20 cellular contexts compared by ENCODE assay signal in the genomic region with DNA sequence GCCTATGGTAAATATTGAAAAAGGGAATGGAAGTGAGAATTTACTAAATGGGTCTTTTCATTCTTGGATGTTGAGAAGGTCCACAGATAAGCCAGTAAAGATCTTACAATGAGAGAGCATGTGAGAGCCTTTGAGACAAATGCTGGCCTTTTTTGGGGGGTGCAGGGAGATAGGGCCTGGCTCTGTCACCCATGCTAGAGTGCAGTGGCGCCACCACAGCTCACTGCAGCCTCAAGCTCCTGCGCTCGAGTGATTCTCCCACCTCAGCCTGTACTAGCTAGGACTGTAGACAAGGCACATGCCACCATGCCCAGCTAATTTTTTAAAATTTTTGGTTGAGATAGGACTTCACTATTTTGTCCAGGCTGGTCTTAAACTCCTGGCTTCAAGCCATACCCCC.
A peak's percentile ranks its signal among the peaks of the same experiment; 100 is the strongest.
DNase-seq lines count a peak whose midpoint lies in the region; ATAC-seq and TF ChIP-seq lines count a peak whose summit lies in the region.
"Had no signal": no experiment of that assay in that cellular context is flagged by ENCODE, and none has a peak within 500 bp of the region (broad histone marks: within the 10 kb centered on the region; RNA-seq: fewer than 3 reads in every experiment).

No MANE protein-coding gene starts in this region.

- H3K27me3 ChIP-seq in DND-41 (ENCODE audit: insufficient read depth, low read length, poor library complexity): no peaks in the 10 kb centered on the region

- POLR2A ChIA-PET in OCI-LY7 (lab: Charles Lee): interaction anchor here (0.6 to 1.6 kb wide), 3 partner anchors 27 to 39 kb away, joined by 3 read pairs; no protein-coding TSS in a partner anchor

- ATAC-seq in DND-41 (ENCODE audit: insufficient read depth, low read depth): no peak
- ATAC-seq in HG02938 (IDR thresholded peaks at IDR 0.05; ENCODE audit: unreplicated experiment): no peak
- no peak for ATAC-seq in GM18861 (IDR thresholded peaks at IDR 0.05; ENCODE audit: unreplicated experiment)
- ATAC-seq: activated CD8-positive, alpha-beta memory T cell treated with anti-CD3 and anti-CD28 coated beads, Interleukin-2, amount 10 ng/mL, durations not matched to agents 7 days and 5 days; left cardiac atrium; stimulated activated naive B cell treated with anti-CD40 and anti-IgM and Interleukin-4, amounts not matched to agents 10 μg/mL and 1 μg/mL and 100 μg/mL, for 72 hours had no signal

- no TSS peak for BruUV-seq in OCI-LY7 (replicated peaks; lab: Mats Ljungman, UMichigan)

- no peaks in the 10 kb centered on the region for H3K9me2 ChIP-seq in OCI-LY7 (ENCODE audit: insufficient read depth, low read length)

- H3K4me1 ChIP-seq in DND-41 (ENCODE audit: insufficient read depth, low read length) (no peaks in the 10 kb centered on the region), OCI-LY7 (ENCODE audit: insufficient read depth, low read length, poor library complexity, severe bottlenecking) (no peaks in the 10 kb centered on the region)

- no peak overlapping the region for H3K4me2 ChIP-seq in DND-41 (ENCODE audit: insufficient read depth, low read length)
- H3K4me2 ChIP-seq in OCI-LY7 (ENCODE audit: low read length): no peak overlapping the region
- H3K4me2 ChIP-seq: PC-9, smooth muscle cell had no signal

- H3K36me3 ChIP-seq in DND-41 (ENCODE audit: insufficient read depth, low read length) (peaks cover 56% of the 10 kb centered on the region), OCI-LY7 (ENCODE audit: insufficient read depth, low read length) (peaks cover 17% of the 10 kb centered on the region; the same call in 1 of the 2 replicates)

- H3K4me3 ChIP-seq in DND-41 (ENCODE audit: low read depth in 1 of 2, low read length in 2 of 2) (no peak overlapping the region), GM12875 (ENCODE audit: low read depth, low read length) (no peak overlapping the region), OCI-LY7 (ENCODE audit: low read depth, low read length, poor library complexity, severe bottlenecking) (no peak overlapping the region), epithelial cell of proximal tubule (ENCODE audit: low read depth, low read length) (no peak overlapping the region)
- H3K4me3 ChIP-seq: coronary artery, PC-9, smooth muscle cell had no signal

- CTCF ChIA-PET in OCI-LY7 (lab: Charles Lee; ENCODE audit: unreplicated experiment): interaction anchor here (0.7 kb wide), 1 partner anchor 276 kb away, joined by 3 read pairs; no protein-coding TSS in a partner anchor

- H3K27ac ChIP-seq in DND-41 (ENCODE audit: low read length): no peak overlapping the region
- no peak overlapping the region for H3K27ac ChIP-seq in OCI-LY7 (ENCODE audit: low read depth, low read length, poor library complexity, severe bottlenecking)
- H3K27ac ChIP-seq: coronary artery, PC-9 had no signal

- H3K79me2 ChIP-seq in DND-41 (ENCODE audit: insufficient read depth, low read length) (no peaks in the 10 kb centered on the region), OCI-LY7 (ENCODE audit: insufficient read depth, low read depth, low read length) (no peaks in the 10 kb centered on the region)

- DNase-seq in DND-41: no peak
- no peak for DNase-seq in OCI-LY7 (ENCODE audit: low spot score)
- no peak for DNase-seq in epithelial cell of proximal tubule (ENCODE audit: low read depth)
- DNase-seq in stimulated activated CD8-positive, alpha-beta memory T cell treated with anti-CD3 and anti-CD28 coated beads, Interleukin-4, amount 100 ng/mL, for 48 hours: no peak
- DNase-seq: activated CD4-positive, alpha-beta T cell treated with anti-CD3 and anti-CD28 coated beads for 48 hours; activated CD8-positive, alpha-beta memory T cell treated with anti-CD3 and anti-CD28 coated beads, Interleukin-2, amount 10 ng/mL, durations not matched to agents 7 days and 5 days; activated naive CD4-positive, alpha-beta T cell treated with anti-CD3 and anti-CD28 coated beads, Interleukin-2, amount 50 U/mL, for 16 hours; CD8-positive, alpha-beta memory T cell; left cardiac atrium; NCI-H2171 treated with DMSO at 0.1 percent for 48 hours; NCI-H524 treated with DMSO at 0.1 percent for 48 hours; PC-9; SIG-M5; stimulated activated naive B cell treated with anti-CD40 and anti-IgM and Interleukin-4, amounts not matched to agents 10 μg/mL and 1 μg/mL and 100 μg/mL, for 72 hours; T-helper 1 cell had no signal

- intact Hi-C loops in OCI-LY7 (cut with micrococcal nuclease; ENCODE audit: unreplicated experiment): no loop called here

- H3K9ac ChIP-seq in DND-41 (ENCODE audit: low read depth, low read length): no peak overlapping the region

- H4K20me1 ChIP-seq in DND-41 (ENCODE audit: insufficient read depth, low read length) (no peaks in the 10 kb centered on the region), OCI-LY7 (ENCODE audit: insufficient read depth, low read length) (no peaks in the 10 kb centered on the region)

- no peaks in the 10 kb centered on the region for H3K9me3 ChIP-seq in DND-41 (ENCODE audit: insufficient read depth, low read length, severe bottlenecking)
- H3K9me3 ChIP-seq in OCI-LY7 (ENCODE audit: low read length): no peaks in the 10 kb centered on the region

- TF ChIP-seq CTCF in DND-41 (IDR thresholded peaks at IDR 0.05; ENCODE audit: borderline replicate concordance, extremely low read depth, low read length, poor library complexity, severe bottlenecking) (peak; percentile 18), GM12875 (IDR thresholded peaks at IDR 0.05; ENCODE audit: borderline replicate concordance, insufficient read depth, low read depth, low read length) (0 out of 2 replicates have a peak, but pooled peaks have one; percentile 5), OCI-LY7 (conservative IDR thresholded peaks at IDR 0.05; ENCODE audit: low read length) (peak; percentile 43; the same call in 1 of the 2 replicates), epithelial cell of proximal tubule (conservative IDR thresholded peaks at IDR 0.05; ENCODE audit: low read depth, low read length) (peak; percentile 6)

- H2AFZ ChIP-seq in DND-41 (ENCODE audit: low read depth, low read length) (no peak overlapping the region), OCI-LY7 (ENCODE audit: low read length) (no peak overlapping the region)
- H2AFZ ChIP-seq: PC-9 had no signal
